19 cellular contexts compared by ENCODE assay signal in the genomic region with DNA sequence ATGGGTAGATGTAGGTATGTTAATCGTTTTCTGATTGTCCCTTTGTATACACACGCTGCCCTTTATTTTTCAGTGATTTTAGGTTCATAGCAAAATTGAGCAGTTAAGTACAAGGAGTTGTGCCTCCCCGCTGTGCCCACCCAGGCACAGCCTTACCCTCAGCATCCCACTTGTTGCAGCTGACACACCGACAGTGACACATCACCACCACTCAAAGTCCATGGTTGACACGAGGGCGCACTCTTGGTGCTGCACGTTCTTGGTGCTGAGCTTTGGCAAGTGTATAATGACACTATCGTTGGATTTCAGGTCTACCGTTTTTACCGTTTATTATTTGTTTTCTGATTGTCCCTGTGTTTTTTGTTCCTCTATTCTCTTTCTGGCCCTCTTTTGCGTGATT. TPM values are rescaled to one million over a fixed set of nuclear protein-coding genes. Genes with fewer than 3 reads are reported as not detected.
DNase-seq lines count a peak whose midpoint lies in the region; ATAC-seq and TF ChIP-seq lines count a peak whose summit lies in the region.
"Had no signal": no experiment of that assay in that cellular context is flagged by ENCODE, and none has a peak within 500 bp of the region (broad histone marks: within the 10 kb centered on the region; RNA-seq: fewer than 3 reads in every experiment).

No MANE protein-coding gene starts in this region.

- H3K27me3 ChIP-seq in BLaER1 = no peaks in the 10 kb centered on the region

- peak overlapping the region; percentile 13; the same call in 1 of the 2 replicates for H3K4me3 ChIP-seq in BLaER1
- H3K4me3 ChIP-seq: HAP-1 had no signal

- no peak for DNase-seq in activated CD4-positive, alpha-beta memory T cell treated with anti-CD3 and anti-CD28 coated beads for 36 hours
- DNase-seq in activated CD4-positive, alpha-beta memory T cell treated with anti-CD3 and anti-CD28 coated beads, Interleukin-2, amount 10 ng/mL, durations not matched to agents 7 days and 5 days = no peak
- peak; percentile 12 for DNase-seq in activated naive CD8-positive, alpha-beta T cell treated with anti-CD3 and anti-CD28 coated beads, Interleukin-2, amount 10 ng/mL, durations not matched to agents 7 days and 5 days
- DNase-seq in osteocyte (ENCODE audit: extremely low spot score, unreplicated experiment) = peak; percentile 44
- DNase-seq in NCI-H446 treated with DMSO at 0.1 percent for 48 hours (lab: John Stamatoyannopoulos, UW) = no peak
- DNase-seq in KBM-7 = no peak
- DNase-seq: COR-L47; MV-4-11; NCI-H146; NCI-H2081 treated with DMSO at 0.1 percent for 48 hours; NCI-H2227 treated with DMSO at 0.1 percent for 48 hours; NCI-H69; NK-92 treated with Interleukin-12 subunit alpha and Interleukin-12 subunit beta, amount 100 ng/mL, for 24 hours had no signal

- no peaks in the 10 kb centered on the region for H4K20me1 ChIP-seq in BLaER1

- peaks cover 58% of the 10 kb centered on the region for H3K4me1 Mint-ChIP-seq in activated CD4-positive, alpha-beta memory T cell treated with anti-CD3 and anti-CD28 coated beads for 36 hours (ENCODE audit: low read depth)
- peaks cover 47% of the 10 kb centered on the region for H3K4me1 Mint-ChIP-seq in activated CD4-positive, alpha-beta memory T cell treated with anti-CD3 and anti-CD28 coated beads, Interleukin-2, amount 10 ng/mL, durations not matched to agents 7 days and 5 days
- peaks cover 33% of the 10 kb centered on the region for H3K4me1 Mint-ChIP-seq in activated naive CD8-positive, alpha-beta T cell treated with anti-CD3 and anti-CD28 coated beads, Interleukin-2, amount 10 ng/mL, durations not matched to agents 7 days and 5 days
- no peaks in the 10 kb centered on the region for H3K4me1 Mint-ChIP-seq in osteocyte (ENCODE audit: unreplicated experiment)

- no peak overlapping the region for H3K4me2 ChIP-seq in BLaER1

- peaks cover 38% of the 10 kb centered on the region for H3K4me1 ChIP-seq in BLaER1
- H3K4me1 ChIP-seq: HAP-1 had no signal

- in situ Hi-C loops in KBM-7 (cut with MboI; ENCODE audit: low pct_unique_long_range_greater_than_20kb, low sequenced_read_pairs) = no loop called here

- peaks cover 3% of the 10 kb centered on the region for H3K27me3 Mint-ChIP-seq in activated CD4-positive, alpha-beta memory T cell treated with anti-CD3 and anti-CD28 coated beads for 36 hours
- no peaks in the 10 kb centered on the region for H3K27me3 Mint-ChIP-seq in activated CD4-positive, alpha-beta memory T cell treated with anti-CD3 and anti-CD28 coated beads, Interleukin-2, amount 10 ng/mL, durations not matched to agents 7 days and 5 days
- H3K27me3 Mint-ChIP-seq in activated naive CD8-positive, alpha-beta T cell treated with anti-CD3 and anti-CD28 coated beads, Interleukin-2, amount 10 ng/mL, durations not matched to agents 7 days and 5 days = no peaks in the 10 kb centered on the region
- H3K27me3 Mint-ChIP-seq in osteocyte (ENCODE audit: unreplicated experiment) = no peaks in the 10 kb centered on the region
- H3K27me3 Mint-ChIP-seq: IgD-negative memory B cell had no signal

- H3K9me3 ChIP-seq in BLaER1 = peaks cover 38% of the 10 kb centered on the region
- H3K9me3 ChIP-seq: HAP-1 had no signal

- peak overlapping the region; percentile 47 for H3K27ac Mint-ChIP-seq in activated CD4-positive, alpha-beta memory T cell treated with anti-CD3 and anti-CD28 coated beads for 36 hours
- no peak overlapping the region for H3K27ac Mint-ChIP-seq in activated CD4-positive, alpha-beta memory T cell treated with anti-CD3 and anti-CD28 coated beads, Interleukin-2, amount 10 ng/mL, durations not matched to agents 7 days and 5 days
- peak overlapping the region; percentile 72 for H3K27ac Mint-ChIP-seq in activated naive CD8-positive, alpha-beta T cell treated with anti-CD3 and anti-CD28 coated beads, Interleukin-2, amount 10 ng/mL, durations not matched to agents 7 days and 5 days
- no peak overlapping the region for H3K27ac Mint-ChIP-seq in osteocyte (ENCODE audit: unreplicated experiment)
- H3K27ac Mint-ChIP-seq: IgD-negative memory B cell had no signal

- H3K36me3 ChIP-seq in BLaER1 = peaks cover 28% of the 10 kb centered on the region
- H3K36me3 ChIP-seq: HAP-1 had no signal

- POLR2A ChIA-PET in activated CD4-positive, alpha-beta memory T cell treated with anti-CD3 and anti-CD28 coated beads for 36 hours (lab: Charles Lee) = interaction anchor here (0.5 kb wide), 1 partner anchor 53 kb away, joined by 4 read pairs; no protein-coding TSS in a partner anchor
- POLR2A ChIA-PET in activated CD4-positive, alpha-beta memory T cell treated with anti-CD3 and anti-CD28 coated beads, Interleukin-2, amount 10 ng/mL, durations not matched to agents 7 days and 5 days (lab: Charles Lee) = interaction anchor here (0.8 kb wide), 1 partner anchor 12 kb away, joined by 3 read pairs; no protein-coding TSS in a partner anchor
- POLR2A ChIA-PET in activated naive CD8-positive, alpha-beta T cell treated with anti-CD3 and anti-CD28 coated beads, Interleukin-2, amount 10 ng/mL, durations not matched to agents 7 days and 5 days (lab: Charles Lee) = interaction anchor here (0.9 kb wide), 1 partner anchor 131 kb away, joined by 3 read pairs; no protein-coding TSS in a partner anchor

- H3K4me3 Mint-ChIP-seq in activated CD4-positive, alpha-beta memory T cell treated with anti-CD3 and anti-CD28 coated beads for 36 hours = no peak overlapping the region
- H3K4me3 Mint-ChIP-seq in activated CD4-positive, alpha-beta memory T cell treated with anti-CD3 and anti-CD28 coated beads, Interleukin-2, amount 10 ng/mL, durations not matched to agents 7 days and 5 days = no peak overlapping the region
- peak overlapping the region; percentile 43 for H3K4me3 Mint-ChIP-seq in activated naive CD8-positive, alpha-beta T cell treated with anti-CD3 and anti-CD28 coated beads, Interleukin-2, amount 10 ng/mL, durations not matched to agents 7 days and 5 days
- H3K4me3 Mint-ChIP-seq in osteocyte (ENCODE audit: unreplicated experiment) = no peak overlapping the region
- H3K4me3 Mint-ChIP-seq: IgD-negative memory B cell had no signal

- no peak overlapping the region for H3K27ac ChIP-seq in BLaER1
- H3K27ac ChIP-seq: C4-2B had no signal

- no peak overlapping the region for H3K9ac ChIP-seq in BLaER1

- intact Hi-C loops in activated CD4-positive, alpha-beta memory T cell treated with anti-CD3 and anti-CD28 coated beads for 36 hours (cut with micrococcal nuclease) = no loop called here

- TF ChIP-seq CTCF in osteocyte (IDR thresholded peaks at IDR 0.05) = no peak

- ATAC-seq in activated naive CD8-positive, alpha-beta T cell treated with anti-CD3 and anti-CD28 coated beads, Interleukin-2, amount 10 ng/mL, durations not matched to agents 7 days and 5 days (ENCODE audit: low read depth) = no peak
- ATAC-seq in HG03175 (IDR thresholded peaks at IDR 0.05; ENCODE audit: unreplicated experiment) = no peak

- H3K9me3 Mint-ChIP-seq in activated CD4-positive, alpha-beta memory T cell treated with anti-CD3 and anti-CD28 coated beads for 36 hours = peaks cover 31% of the 10 kb centered on the region
- H3K9me3 Mint-ChIP-seq in activated CD4-positive, alpha-beta memory T cell treated with anti-CD3 and anti-CD28 coated beads, Interleukin-2, amount 10 ng/mL, durations not matched to agents 7 days and 5 days = peaks cover 38% of the 10 kb centered on the region
- peaks cover 32% of the 10 kb centered on the region for H3K9me3 Mint-ChIP-seq in activated naive CD8-positive, alpha-beta T cell treated with anti-CD3 and anti-CD28 coated beads, Interleukin-2, amount 10 ng/mL, durations not matched to agents 7 days and 5 days
- H3K9me3 Mint-ChIP-seq in osteocyte (ENCODE audit: unreplicated experiment) = peaks cover 8% of the 10 kb centered on the region

- H3K36me3 Mint-ChIP-seq in activated CD4-positive, alpha-beta memory T cell treated with anti-CD3 and anti-CD28 coated beads for 36 hours = peaks cover 25% of the 10 kb centered on the region
- H3K36me3 Mint-ChIP-seq in activated CD4-positive, alpha-beta memory T cell treated with anti-CD3 and anti-CD28 coated beads, Interleukin-2, amount 10 ng/mL, durations not matched to agents 7 days and 5 days (ENCODE audit: low read depth) = peaks cover 58% of the 10 kb centered on the region
- H3K36me3 Mint-ChIP-seq in activated naive CD8-positive, alpha-beta T cell treated with anti-CD3 and anti-CD28 coated beads, Interleukin-2, amount 10 ng/mL, durations not matched to agents 7 days and 5 days = peaks cover 53% of the 10 kb centered on the region
- H3K36me3 Mint-ChIP-seq in osteocyte (ENCODE audit: unreplicated experiment) = peaks cover 3% of the 10 kb centered on the region

- CTCF ChIA-PET in activated CD4-positive, alpha-beta memory T cell treated with anti-CD3 and anti-CD28 coated beads for 36 hours (lab: Charles Lee) = interaction anchor here (0.6 kb wide), 1 partner anchor 140 kb away, joined by 3 read pairs; no protein-coding TSS in a partner anchor
- CTCF ChIA-PET in activated CD4-positive, alpha-beta memory T cell treated with anti-CD3 and anti-CD28 coated beads, Interleukin-2, amount 10 ng/mL, durations not matched to agents 7 days and 5 days (lab: Charles Lee) = no interaction called here

RNA-seq across cellular contexts. Expression of a gene that starts 15.6 kb away (rescaled TPM):
- 10 to 100 TPM; 19.5 to 20.5 TPM for total RNA-seq in activated CD4-positive, alpha-beta memory T cell treated with anti-CD3 and anti-CD28 coated beads for 36 hours
- total RNA-seq in activated CD4-positive, alpha-beta memory T cell treated with anti-CD3 and anti-CD28 coated beads, Interleukin-2, amount 10 ng/mL, durations not matched to agents 7 days and 5 days = 10 to 100 TPM; 18.6 to 19.9 TPM
- total RNA-seq in activated naive CD8-positive, alpha-beta T cell treated with anti-CD3 and anti-CD28 coated beads, Interleukin-2, amount 10 ng/mL, durations not matched to agents 7 days and 5 days = 10 to 100 TPM; 22.7 to 23.0 TPM
- 16.9 and 17.9 TPM in 2 replicates for total RNA-seq in osteocyte

RNA-seq across cellular contexts. Expression of a gene that starts 26.2 kb away (rescaled TPM):
- total RNA-seq in activated CD4-positive, alpha-beta memory T cell treated with anti-CD3 and anti-CD28 coated beads for 36 hours = not detected
- not detected for total RNA-seq in activated CD4-positive, alpha-beta memory T cell treated with anti-CD3 and anti-CD28 coated beads, Interleukin-2, amount 10 ng/mL, durations not matched to agents 7 days and 5 days
- not detected for total RNA-seq in activated naive CD8-positive, alpha-beta T cell treated with anti-CD3 and anti-CD28 coated beads, Interleukin-2, amount 10 ng/mL, durations not matched to agents 7 days and 5 days
- not detected in 2 replicates for total RNA-seq in osteocyte
- total RNA-seq: A172 had no signal

Comparison
In these comparisons a context has a peak if more than half of its experiments do, and no peak if none do; other contexts are left out.
1. H3K27ac Mint-ChIP-seq: peak in activated CD4-positive, alpha-beta memory T cell treated with anti-CD3 and anti-CD28 coated beads for 36 hours (single experiment) and activated naive CD8-positive, alpha-beta T cell treated with anti-CD3 and anti-CD28 coated beads, Interleukin-2, amount 10 ng/mL, durations not matched to agents 7 days and 5 days (single experiment); none in activated CD4-positive, alpha-beta memory T cell treated with anti-CD3 and anti-CD28 coated beads, Interleukin-2, amount 10 ng/mL, durations not matched to agents 7 days and 5 days (single experiment) and osteocyte (single experiment).
2. DNase-seq: peak in activated naive CD8-positive, alpha-beta T cell treated with anti-CD3 and anti-CD28 coated beads, Interleukin-2, amount 10 ng/mL, durations not matched to agents 7 days and 5 days (single experiment) and osteocyte (single experiment); none in activated CD4-positive, alpha-beta memory T cell treated with anti-CD3 and anti-CD28 coated beads for 36 hours (single experiment), activated CD4-positive, alpha-beta memory T cell treated with anti-CD3 and anti-CD28 coated beads, Interleukin-2, amount 10 ng/mL, durations not matched to agents 7 days and 5 days (single experiment), NCI-H446 treated with DMSO at 0.1 percent for 48 hours (single experiment) and KBM-7 (single experiment).